8 cellular contexts compared by ENCODE assay signal in the genomic region with DNA sequence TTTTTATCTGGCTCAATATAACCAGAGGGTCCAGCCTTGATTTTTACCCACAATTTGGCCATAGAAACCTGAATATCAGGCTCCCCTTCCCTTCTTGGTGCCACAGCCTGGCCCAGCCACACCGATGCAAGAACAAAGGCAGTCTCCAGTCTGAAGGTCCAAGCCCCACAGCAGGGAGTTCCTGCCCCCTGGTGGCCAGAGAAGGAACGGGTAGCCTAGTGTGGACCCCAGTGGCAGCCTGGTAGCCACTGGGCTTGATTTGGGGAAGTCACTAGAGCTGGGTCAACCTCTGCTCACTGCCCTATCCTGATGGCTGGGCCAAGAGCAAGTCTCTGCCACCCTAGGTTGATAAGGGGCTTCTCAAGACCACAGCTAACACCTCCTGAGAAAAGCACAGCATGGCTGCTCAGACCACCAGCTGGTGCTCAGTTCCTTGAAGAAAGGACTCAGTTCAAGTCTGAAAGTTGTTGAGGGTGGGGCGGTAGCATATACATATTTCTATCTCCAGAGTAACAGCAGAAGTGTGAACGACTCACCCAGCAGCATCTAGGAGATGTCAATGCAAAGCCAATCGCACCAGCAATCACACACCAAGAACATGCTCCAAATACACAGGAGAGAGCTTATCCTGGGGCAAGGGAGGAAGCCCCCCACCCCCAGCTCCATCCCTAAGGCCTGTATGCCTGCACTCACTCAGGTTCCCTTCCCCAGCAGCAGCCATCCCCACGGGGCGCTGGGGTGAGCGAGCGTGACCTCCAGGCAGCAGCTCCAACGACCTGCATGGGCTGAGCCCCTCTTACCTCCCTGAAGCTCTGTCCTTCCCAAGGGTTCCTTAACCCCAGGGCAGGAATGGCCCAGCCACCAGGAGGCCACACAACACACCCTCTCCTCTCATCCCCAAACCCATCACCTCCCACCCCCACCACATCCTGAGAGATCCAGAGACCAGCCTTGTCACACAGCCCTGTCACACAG. TPM values are rescaled to one million over a fixed set of nuclear protein-coding genes. Genes with fewer than 3 reads are reported as not detected.
DNase-seq lines count a peak whose midpoint lies in the region; ATAC-seq and TF ChIP-seq lines count a peak whose summit lies in the region.

No MANE protein-coding gene starts in this region.

- H3K4me1 Mint-ChIP-seq in natural killer cell treated with Interleukin-12 subunit alpha and Interleukin-12 subunit beta and Interleukin-15 and Interleukin-18, amount 100 ng/mL, for 72 hours (ENCODE audit: low read depth in 2 of 2): no peaks in the 10 kb centered on the region

- no peak overlapping the region for H3K4me3 ChIP-seq in GM12865 (ENCODE audit: low read depth, low read length)
- H3K4me3 ChIP-seq in Peyer's patch: no peak overlapping the region
- H3K4me3 ChIP-seq in fibroblast of mammary gland (ENCODE audit: control insufficient read depth, low read depth, low read length): no peak overlapping the region

- H3K4me1 ChIP-seq in Peyer's patch: peaks cover 0 to 17% (median 0%) of the 10 kb centered on the region in 4 donors

- no peaks in the 10 kb centered on the region for H3K27me3 Mint-ChIP-seq in natural killer cell treated with Interleukin-12 subunit alpha and Interleukin-12 subunit beta and Interleukin-15 and Interleukin-18, amount 100 ng/mL, for 72 hours

- no peak for TF ChIP-seq POLR2A in Peyer's patch (IDR thresholded peaks at IDR 0.05)

- H3K4me3 Mint-ChIP-seq in natural killer cell treated with Interleukin-12 subunit alpha and Interleukin-12 subunit beta and Interleukin-15 and Interleukin-18, amount 100 ng/mL, for 72 hours: no peak overlapping the region

- peak; percentile 94 for TF ChIP-seq CTCF in GM12865 (IDR thresholded peaks at IDR 0.05; ENCODE audit: insufficient read depth, low read depth, low read length, missing control alignments)
- TF ChIP-seq CTCF in Peyer's patch (IDR thresholded peaks at IDR 0.05): peak; percentile 76 to 96 (median 88)
- TF ChIP-seq CTCF in fibroblast of mammary gland (conservative IDR thresholded peaks at IDR 0.05; ENCODE audit: control insufficient read depth, insufficient read depth, low read depth, low read length): peak; percentile 98

- ATAC-seq in HG03439 (IDR thresholded peaks at IDR 0.05; ENCODE audit: unreplicated experiment): peak; percentile 60
- peak; percentile 87 for ATAC-seq in natural killer cell treated with Interleukin-12 subunit alpha and Interleukin-12 subunit beta and Interleukin-15 and Interleukin-18, amount 100 ng/mL, for 72 hours
- no peak for ATAC-seq in HG02884 (IDR thresholded peaks at IDR 0.05; ENCODE audit: unreplicated experiment)

- no peak overlapping the region for H3K27ac Mint-ChIP-seq in natural killer cell treated with Interleukin-12 subunit alpha and Interleukin-12 subunit beta and Interleukin-15 and Interleukin-18, amount 100 ng/mL, for 72 hours

- no peaks in the 10 kb centered on the region for H3K9me3 Mint-ChIP-seq in natural killer cell treated with Interleukin-12 subunit alpha and Interleukin-12 subunit beta and Interleukin-15 and Interleukin-18, amount 100 ng/mL, for 72 hours

- no peaks in the 10 kb centered on the region for H3K9me3 ChIP-seq in Peyer's patch

- H3K27me3 ChIP-seq in Peyer's patch: no peaks in the 10 kb centered on the region

- H3K27ac ChIP-seq in Peyer's patch: peak overlapping the region in 1 of 4 donors; percentile 19

- H3K36me3 Mint-ChIP-seq in natural killer cell treated with Interleukin-12 subunit alpha and Interleukin-12 subunit beta and Interleukin-15 and Interleukin-18, amount 100 ng/mL, for 72 hours: no peaks in the 10 kb centered on the region

- H3K36me3 ChIP-seq in Peyer's patch: peaks cover 0 to 38% (median 0%) of the 10 kb centered on the region in 3 donors

- DNase-seq in GM12865 (ENCODE audit: low read depth) (peak; percentile 84), Peyer's patch (peak; percentile 77 to 93 (median 85)), fibroblast of mammary gland (ENCODE audit: low read depth) (peak; percentile 76)
- peak; percentile 90 to 91 for DNase-seq in activated T-cell treated with anti-CD3 and anti-CD28 coated beads, Interleukin-2, amount 50 U/mL, for 48 hours
- peak; percentile 84 for DNase-seq in natural killer cell treated with Interleukin-12 subunit alpha and Interleukin-12 subunit beta and Interleukin-15 and Interleukin-18, amount 100 ng/mL, for 72 hours (ENCODE audit: low spot score)
- peak; percentile 43 to 82 (median 74) for DNase-seq in stimulated activated naive CD4-positive, alpha-beta T cell (lab: John Stamatoyannopoulos, UW)

RNA-seq across cellular contexts. Expression of a gene that starts 7.6 kb away (rescaled TPM):
- total RNA-seq in Peyer's patch: 100 to 1,000 TPM in 1 of 4 donors, 10 to 100 TPM in 3; 14.0 to 131 (median 74.5) TPM
- total RNA-seq in natural killer cell treated with Interleukin-12 subunit alpha and Interleukin-12 subunit beta and Interleukin-15 and Interleukin-18, amount 100 ng/mL, for 72 hours: 10 to 100 TPM; 11.1 to 27.4 TPM

RNA-seq across cellular contexts. Expression of a gene that starts 14.6 kb away (rescaled TPM):
- total RNA-seq in Peyer's patch: 1 to 10 TPM in 1 of 4 donors, not detected in 3; 1.7 TPM
- not detected for total RNA-seq in natural killer cell treated with Interleukin-12 subunit alpha and Interleukin-12 subunit beta and Interleukin-15 and Interleukin-18, amount 100 ng/mL, for 72 hours

RNA-seq across cellular contexts. Expression of a gene that starts 45.0 kb away (rescaled TPM):
- total RNA-seq in Peyer's patch: 100 to 1,000 TPM in 3 of 4 donors, 10 to 100 TPM in 1; 60.2 to 149 (median 110) TPM
- 100 to 1,000 TPM in 1 of 2 donors, 10 to 100 TPM in 1; 88.4 to 126 TPM for total RNA-seq in natural killer cell treated with Interleukin-12 subunit alpha and Interleukin-12 subunit beta and Interleukin-15 and Interleukin-18, amount 100 ng/mL, for 72 hours

RNA-seq across cellular contexts. Expression of a gene that starts 46.1 kb away (rescaled TPM):
- total RNA-seq in Peyer's patch: 100 to 1,000 TPM in 1 of 4 donors, 10 to 100 TPM in 2, 1 to 10 TPM in 1; 7.5 to 101 (median 21.7) TPM
- 1 to 10 TPM; 1.5 to 1.8 TPM for total RNA-seq in natural killer cell treated with Interleukin-12 subunit alpha and Interleukin-12 subunit beta and Interleukin-15 and Interleukin-18, amount 100 ng/mL, for 72 hours
